Comparison of ENCODE assay signal across 2 cellular contexts in genomic region chr2:235689427-235689853, GRCh38.
TF ChIP-seq lines count a peak whose summit lies in the region.

No MANE protein-coding gene starts in this region.

TF ChIP-seq in HepG2, 621 proteins besides CTCF, POLR2A, EP300 and RAD21:
- TF ChIP-seq ZNF317 (CRISPR knock-in tag; IDR thresholded peaks at IDR 0.05) (peak; percentile 91), ZFP36L1 (CRISPR knock-in tag; IDR thresholded peaks at IDR 0.05) (no peak)
TF ChIP-seq in HepG2: peak in this region for 1.

TF ChIP-seq in HEK293T, 16 proteins besides CTCF, POLR2A, EP300 and RAD21:
- TF ChIP-seq PKNOX1 (IDR thresholded peaks at IDR 0.05), result no peak
- no peak for TF ChIP-seq LEF1 (IDR thresholded peaks at IDR 0.05; ENCODE audit: borderline replicate concordance)
- no peak for TF ChIP-seq TARDBP (IDR thresholded peaks at IDR 0.05)
- no peak for TF ChIP-seq SP1 (IDR thresholded peaks at IDR 0.05)
- no peak for TF ChIP-seq ELF4 (IDR thresholded peaks at IDR 0.05)
- no peak for TF ChIP-seq SUZ12 (IDR thresholded peaks at IDR 0.05)
- no peak for TF ChIP-seq ARNT (IDR thresholded peaks at IDR 0.05)
- TF ChIP-seq FOXK2 (IDR thresholded peaks at IDR 0.05), result no peak
- TF ChIP-seq BHLHE40 (IDR thresholded peaks at IDR 0.05; ENCODE audit: borderline replicate concordance), result no peak
- no peak for TF ChIP-seq HDGF (IDR thresholded peaks at IDR 0.05; ENCODE audit: borderline replicate concordance)
- TF ChIP-seq FOXA1 (IDR thresholded peaks at IDR 0.05), result no peak
- TF ChIP-seq FOXM1 (IDR thresholded peaks at IDR 0.05; ENCODE audit: borderline replicate concordance), result no peak
- TF ChIP-seq NFRKB (IDR thresholded peaks at IDR 0.05), result no peak
- TF ChIP-seq L3MBTL2 (conservative IDR thresholded peaks at IDR 0.05), result no peak
- TF ChIP-seq ZNF384 (IDR thresholded peaks at IDR 0.05), result no peak
- no peak for TF ChIP-seq CTBP1 (IDR thresholded peaks at IDR 0.05; ENCODE audit: borderline replicate concordance)
